27 cellular contexts compared by ENCODE assay signal in the genomic region with DNA sequence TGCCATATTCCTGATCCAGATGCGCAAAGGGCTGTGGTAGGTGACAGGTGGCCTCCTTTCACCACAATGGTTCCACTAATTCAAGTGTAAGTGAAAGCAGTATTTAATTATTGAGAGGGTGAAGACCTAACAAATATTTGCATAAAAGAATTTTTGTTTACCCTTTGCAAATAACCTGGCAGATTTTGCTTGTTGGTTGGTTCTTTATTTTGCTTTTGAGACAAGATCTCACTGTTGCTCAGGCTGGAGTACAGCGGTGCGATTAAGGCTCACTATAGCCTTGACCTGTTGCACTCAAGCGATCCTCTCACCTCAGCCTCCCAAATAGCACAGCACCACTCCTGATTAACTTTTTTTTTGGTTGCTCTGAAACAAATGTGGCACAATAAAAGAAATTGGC.
"Had no signal": no experiment of that assay in that cellular context is flagged by ENCODE, and none has a peak within 500 bp of the region (broad histone marks: within the 10 kb centered on the region; RNA-seq: fewer than 3 reads in every experiment).

No MANE protein-coding gene starts in this region.

- ATAC-seq: body of pancreas; gastrocnemius medialis; left ventricle myocardium superior; sciatic nerve; stimulated activated effector memory CD8-positive, alpha-beta T cell treated with anti-CD3 and anti-CD28 coated beads, Interleukin-12 subunit alpha, Interleukin-12 subunit beta, amount 100 ng/mL, for 72 hours; stimulated activated naive CD8-positive, alpha-beta T cell treated with anti-CD3 and anti-CD28 coated beads, Interleukin-15, amount 100 ng/mL, for 72 hours had no signal

- DNase-seq: activated CD4-positive, alpha-beta memory T cell treated with anti-CD3 and anti-CD28 coated beads for 36 hours; activated CD4-positive, alpha-beta T cell treated with anti-CD3 and anti-CD28 coated beads, Interleukin-2, amount 10 ng/mL, durations not matched to agents 24 days and 14 days; activated CD4-positive, CD25-positive, alpha-beta regulatory T cell treated with anti-CD3 and anti-CD28 coated beads, Interleukin-2, amount 50 U/mL, for 72 hours; activated CD8-positive, alpha-beta memory T cell treated with anti-CD3 and anti-CD28 coated beads, Interleukin-2, amount 50 U/mL, for 4 hours; activated effector memory CD4-positive, alpha-beta T cell treated with anti-CD3 and anti-CD28 coated beads, Interleukin-2, amount 50 U/mL, for 16 hours; activated naive CD4-positive, alpha-beta T cell treated with anti-CD3 and anti-CD28 coated beads for 36 hours; activated naive CD8-positive, alpha-beta T cell treated with anti-CD3 and anti-CD28 coated beads for 36 hours; activated T-cell treated with anti-CD3 and anti-CD28 coated beads, Interleukin-2, amount 50 U/mL, for 1 hour; adrenal gland; aorta; body of pancreas; dorsolateral prefrontal cortex; effector memory CD4-positive, alpha-beta T cell; erythroblast; gastrocnemius medialis; glutamatergic neuron; islet precursor cell; left ventricle myocardium superior; mammary epithelial cell; stimulated activated CD4-positive, alpha-beta T cell treated with anti-CD3 and anti-CD28 coated beads, Interleukin-12 subunit alpha, Interleukin-12 subunit beta, amount 100 ng/mL, for 4 hours; stimulated activated CD4-positive, alpha-beta T cell treated with anti-CD3 and anti-CD28 coated beads, Interleukin-4, amount 100 ng/mL, for 1 hour; stimulated activated naive CD8-positive, alpha-beta T cell treated with anti-CD3 and anti-CD28 coated beads, Interleukin-15, amount 100 ng/mL, for 72 hours; substantia nigra had no signal

- H3K27ac ChIP-seq: adrenal gland, body of pancreas, dorsolateral prefrontal cortex, gastrocnemius medialis, skin epidermis, vagina had no signal
